13 cellular contexts compared by ENCODE assay signal in genomic region chr5:150397749-150398431, GRCh38. TPM values are rescaled to one million over a fixed set of nuclear protein-coding genes. Genes with fewer than 3 reads are reported as not detected.
DNase-seq lines count a peak whose midpoint lies in the region; FAIRE-seq and TF ChIP-seq lines count a peak whose summit lies in the region.
"Had no signal": no experiment of that assay in that cellular context is flagged by ENCODE, and none has a peak within 500 bp of the region (broad histone marks: within the 10 kb centered on the region; RNA-seq: fewer than 3 reads in every experiment).

No MANE protein-coding gene starts in this region.

- no peak overlapping the region for H3K4me3 Mint-ChIP-seq in T-helper 2 cell treated with Interferon-gamma antibody and Interleukin-4, amounts not matched to agents 5 μg/mL and 100 μg/mL, for 36 hours

- no peaks in the 10 kb centered on the region for H3K27me3 Mint-ChIP-seq in T-helper 2 cell treated with Interferon-gamma antibody and Interleukin-4, amounts not matched to agents 5 μg/mL and 100 μg/mL, for 36 hours (ENCODE audit: low read depth)

- H3K36me3 ChIP-seq in SU-DHL-6 (ENCODE audit: low read length), result no peaks in the 10 kb centered on the region

- H3K9ac ChIP-seq in SU-DHL-6 (ENCODE audit: low read length), result no peak overlapping the region

- FAIRE-seq in D721Med (lab: Jason Lieb, UNC), result no peak
- FAIRE-seq: colon had no signal

- H3K9me2 ChIP-seq in SU-DHL-6 (replicated peaks; ENCODE audit: insufficient read depth, low read length), result no peaks in the 10 kb centered on the region

- no peak for DNase-seq in D721Med (ENCODE audit: insufficient read length, low spot score)
- DNase-seq in fibroblast of villous mesenchyme (ENCODE audit: low read depth), result peak; percentile 25
- DNase-seq in T-helper 2 cell treated with Interferon-gamma antibody and Interleukin-4, amounts not matched to agents 5 μg/mL and 100 μg/mL, for 36 hours (ENCODE audit: low spot score), result no peak
- no peak for DNase-seq in HPDE6-E6E7 (ENCODE audit: extremely low spot score)
- DNase-seq in NCI-H2107 treated with DMSO at 0.1 percent for 48 hours (lab: John Stamatoyannopoulos, UW; ENCODE audit: unreplicated experiment), result no peak
- no peak for DNase-seq in epidermal melanocyte (ENCODE audit: insufficient read length, low spot score)
- DNase-seq: kidney glomerular epithelial cell, MV-4-11, SIG-M5 had no signal

- no peak overlapping the region for H3K4me2 ChIP-seq in SU-DHL-6 (ENCODE audit: low read depth, low read length, poor library complexity, severe bottlenecking)

- H3K4me3 ChIP-seq in SU-DHL-6 (ENCODE audit: insufficient read depth, low read length, poor library complexity, severe bottlenecking), result no peak overlapping the region
- no peak overlapping the region for H3K4me3 ChIP-seq in fibroblast of villous mesenchyme (ENCODE audit: low read depth, low read length)

- peaks cover 53% of the 10 kb centered on the region for H3F3A ChIP-seq in SU-DHL-6 (ENCODE audit: insufficient read depth)

- no peaks in the 10 kb centered on the region for H3K27me3 ChIP-seq in SU-DHL-6 (ENCODE audit: low read length)
- H3K27me3 ChIP-seq: BE2C had no signal

- H4K20me1 ChIP-seq in SU-DHL-6 (ENCODE audit: low read depth, low read length), result no peaks in the 10 kb centered on the region

- no peaks in the 10 kb centered on the region for H3K9me3 ChIP-seq in SU-DHL-6 (ENCODE audit: insufficient read depth, low read length)
- H3K9me3 ChIP-seq: BE2C had no signal

- H3K4me1 Mint-ChIP-seq in T-helper 2 cell treated with Interferon-gamma antibody and Interleukin-4, amounts not matched to agents 5 μg/mL and 100 μg/mL, for 36 hours (ENCODE audit: low read depth), result peaks cover 4% of the 10 kb centered on the region

- no peak overlapping the region for H2AFZ ChIP-seq in SU-DHL-6 (ENCODE audit: low read depth, low read length, severe bottlenecking)

- no peak overlapping the region for H3K27ac Mint-ChIP-seq in T-helper 2 cell treated with Interferon-gamma antibody and Interleukin-4, amounts not matched to agents 5 μg/mL and 100 μg/mL, for 36 hours

- H3K9me3 Mint-ChIP-seq in T-helper 2 cell treated with Interferon-gamma antibody and Interleukin-4, amounts not matched to agents 5 μg/mL and 100 μg/mL, for 36 hours, result no peaks in the 10 kb centered on the region

- no peaks in the 10 kb centered on the region for H3K79me2 ChIP-seq in SU-DHL-6 (ENCODE audit: insufficient read depth, low read length)

- 0 out of 2 replicates have a peak, but pooled peaks have one; percentile 9 for TF ChIP-seq CTCF in 22Rv1 (IDR thresholded peaks at IDR 0.05)
- peak; percentile 0 for TF ChIP-seq CTCF in D721Med (IDR thresholded peaks at IDR 0.05; ENCODE audit: insufficient read depth, missing control alignments)
- no peak for TF ChIP-seq CTCF in SU-DHL-6 (IDR thresholded peaks at IDR 0.05; ENCODE audit: insufficient read depth, low read length, poor library complexity, severe bottlenecking)
- TF ChIP-seq CTCF in fibroblast of villous mesenchyme (IDR thresholded peaks at IDR 0.05; ENCODE audit: insufficient read depth, low read depth, low read length), result no peak

- H3K36me3 Mint-ChIP-seq in T-helper 2 cell treated with Interferon-gamma antibody and Interleukin-4, amounts not matched to agents 5 μg/mL and 100 μg/mL, for 36 hours (ENCODE audit: low read depth), result peaks cover 60% of the 10 kb centered on the region

- no peak overlapping the region for H3K27ac ChIP-seq in 22Rv1
- H3K27ac ChIP-seq in SU-DHL-6 (ENCODE audit: low read depth, low read length), result peak overlapping the region; percentile 38; the same call in 1 of the 2 replicates

RNA-seq across cellular contexts. Expression of gene CD74, which starts 14.8 kb away (rescaled TPM):
- total RNA-seq in fibroblast of villous mesenchyme, result 0.32 and 3.0 TPM in 2 replicates

RNA-seq across cellular contexts. Expression of gene TCOF1, which starts 40.4 kb away (rescaled TPM):
- 19.0 and 23.7 TPM in 2 replicates for total RNA-seq in fibroblast of villous mesenchyme

RNA-seq across cellular contexts. Expression of gene RPS14, which starts 51.6 kb away (rescaled TPM):
- total RNA-seq in fibroblast of villous mesenchyme, result 1,744 and 3,299 TPM in 2 replicates

Comparison
In these comparisons a context has a peak if more than half of its experiments do, and no peak if none do; other contexts are left out.
1. CTCF ChIP-seq: peak in 22Rv1 (single experiment) and D721Med (single experiment); none in SU-DHL-6 (single experiment) and fibroblast of villous mesenchyme (single experiment).